In genomic region chrX:135015526-135016245, GRCh38 we compare ENCODE assay signal across 2 cellular contexts.
A peak's percentile ranks its signal among the peaks of the same experiment; 100 is the strongest.
TF ChIP-seq lines count a peak whose summit lies in the region.

No MANE protein-coding gene starts in this region.

TF ChIP-seq in HEK293, 187 proteins besides CTCF, POLR2A, EP300 and RAD21:
- TF ChIP-seq BCL6B (tag by site-specific recombination; IDR thresholded peaks at IDR 0.05) (no peak), ZNF121 (tag by site-specific recombination; IDR thresholded peaks at IDR 0.05) (peak; percentile 93), PRDM2 (tag by site-specific recombination; IDR thresholded peaks at IDR 0.05; ENCODE audit: borderline replicate concordance) (no peak)

TF ChIP-seq in K562, 482 proteins besides CTCF, POLR2A, EP300 and RAD21:
- no peak for TF ChIP-seq GTF2B (IDR thresholded peaks at IDR 0.05; ENCODE audit: extremely low read depth, insufficient read length)
- no peak for TF ChIP-seq ZNF124 (CRISPR knock-in tag; IDR thresholded peaks at IDR 0.05)
- peak; percentile 68 for TF ChIP-seq ZNF121 (CRISPR knock-in tag; conservative IDR thresholded peaks at IDR 0.05)
- TF ChIP-seq SNAPC5 (CRISPR knock-in tag; IDR thresholded peaks at IDR 0.05) = no peak
- TF ChIP-seq KDM4B (IDR thresholded peaks at IDR 0.05; ENCODE audit: borderline replicate concordance in 2 of 2, low read depth in 1 of 2) = no peak
- TF ChIP-seq TAF7 (tag; IDR thresholded peaks at IDR 0.05) = no peak
- TF ChIP-seq SFPQ (IDR thresholded peaks at IDR 0.05; ENCODE audit: low read depth, low read length) = no peak
TF ChIP-seq in K562: peak in this region for 1.
